ENCODE assay signal across 16 cellular contexts in genomic region chr12:109466821-109467220, GRCh38. TPM values are rescaled to one million over a fixed set of nuclear protein-coding genes. Genes with fewer than 3 reads are reported as not detected.
DNase-seq lines count a peak whose midpoint lies in the region; ATAC-seq and TF ChIP-seq lines count a peak whose summit lies in the region.
"Had no signal": no experiment of that assay in that cellular context is flagged by ENCODE, and none has a peak within 500 bp of the region (broad histone marks: within the 10 kb centered on the region; RNA-seq: fewer than 3 reads in every experiment).

No MANE protein-coding gene starts in this region.

- ATAC-seq in GM21717 (IDR thresholded peaks at IDR 0.05; ENCODE audit: unreplicated experiment) (no peak), foreskin keratinocyte (no peak)
- ATAC-seq in naive thymus-derived CD8-positive, alpha-beta T cell, result no peak
- ATAC-seq: sciatic nerve, T-cell had no signal

- no peaks in the 10 kb centered on the region for H3K9me3 Mint-ChIP-seq in naive thymus-derived CD8-positive, alpha-beta T cell
- H3K9me3 Mint-ChIP-seq: T-cell had no signal

- no peaks in the 10 kb centered on the region for H3K9me2 ChIP-seq in GM23248 (ENCODE audit: insufficient read depth)

- POLR2A ChIA-PET in naive thymus-derived CD8-positive, alpha-beta T cell (lab: Charles Lee), result no interaction called here

- no peak for TF ChIP-seq EP300 in stomach (IDR thresholded peaks at IDR 0.05)

- peaks cover 29% of the 10 kb centered on the region for H3K36me3 ChIP-seq in GM23248 (ENCODE audit: low read depth)
- H3K36me3 ChIP-seq in esophagus squamous epithelium, result peaks cover 12 to 67% (median 13%) of the 10 kb centered on the region in 3 donors
- H3K36me3 ChIP-seq in muscle layer of duodenum (ENCODE audit: control insufficient read depth in 1 of 2, insufficient read depth in 2 of 2, low read length in 2 of 2), result peaks cover 25 to 33% of the 10 kb centered on the region in 2 donors
- H3K36me3 ChIP-seq in stomach, result peaks cover 22 to 55% (median 51%) of the 10 kb centered on the region in 4 donors

- H3K4me1 ChIP-seq in GM23248 (ENCODE audit: insufficient read depth) (peaks cover 63% of the 10 kb centered on the region), esophagus squamous epithelium (peaks cover 30 to 97% (median 74%) of the 10 kb centered on the region in 3 donors), muscle layer of duodenum (ENCODE audit: control insufficient read depth in 1 of 2, insufficient read depth in 2 of 2, low read length in 2 of 2) (peaks cover 39 to 62% of the 10 kb centered on the region in 2 donors), stomach (peaks cover 35 to 86% (median 68%) of the 10 kb centered on the region in 4 donors), foreskin keratinocyte (peaks cover 17% of the 10 kb centered on the region)

- WGBS in GM23248 (ENCODE audit: low coverage in 1 of 2, low lambda C conversion rate in 2 of 2, missing lambda C conversion rate in 2 of 2), 2 experiments, result 42 to 50% methylated on average over 3 of the region's 3 CpGs
- WGBS in esophagus squamous epithelium, 2 donors, result 100% methylated on average over 1 of the region's 3 CpGs; no CpG with 5 or more reads in 1 of the 2 donors
- WGBS in stomach, 5 donors, result 63 to 90% (median 75%) methylated on average over 3 of the region's 3 CpGs; no CpG with 5 or more reads in 1 of the 5 donors

- H3K4me3 ChIP-seq in GM23248, result no peak overlapping the region
- no peak overlapping the region for H3K4me3 ChIP-seq in esophagus squamous epithelium
- H3K4me3 ChIP-seq in muscle layer of duodenum (ENCODE audit: low read depth in 1 of 2, low read length in 2 of 2), result peak overlapping the region in 1 of 2 donors; percentile 0
- H3K4me3 ChIP-seq in stomach, result no peak overlapping the region

- intact Hi-C loops in esophagus squamous epithelium (cut with DNase I), result no loop called here
- intact Hi-C loops in stomach (cut with DNase I; ENCODE audit: low total_unique reads), result no loop called here

- TF ChIP-seq POLR2A in esophagus squamous epithelium (IDR thresholded peaks at IDR 0.05), result no peak
- TF ChIP-seq POLR2A in stomach (IDR thresholded peaks at IDR 0.05), result no peak

- H3K4me3 Mint-ChIP-seq in naive thymus-derived CD8-positive, alpha-beta T cell, result no peak overlapping the region
- H3K4me3 Mint-ChIP-seq: T-cell had no signal

- no peaks in the 10 kb centered on the region for H3K27me3 Mint-ChIP-seq in naive thymus-derived CD8-positive, alpha-beta T cell
- H3K27me3 Mint-ChIP-seq: T-cell had no signal

- peak overlapping the region in 1 of 10 donors; percentile 9 for H3K27ac Mint-ChIP-seq in naive thymus-derived CD8-positive, alpha-beta T cell
- H3K27ac Mint-ChIP-seq: T-cell had no signal

- TF ChIP-seq CTCF in esophagus squamous epithelium (IDR thresholded peaks at IDR 0.05), result no peak
- TF ChIP-seq CTCF in stomach (IDR thresholded peaks at IDR 0.05), result no peak
- TF ChIP-seq CTCF in foreskin keratinocyte (conservative IDR thresholded peaks at IDR 0.05), result no peak

- H3K27ac ChIP-seq in GM23248 (peak overlapping the region; percentile 70; the same call in 1 of the 2 replicates), esophagus squamous epithelium (peak overlapping the region; percentile 0 to 98 (median 46)), muscle layer of duodenum (ENCODE audit: low read length) (peak overlapping the region; percentile 98), stomach (peak overlapping the region in 4 of 5 donors; percentile 93 to 95 (median 94)), foreskin keratinocyte (no peak overlapping the region)

- H2AFZ ChIP-seq in GM23248, result no peak overlapping the region

- in situ Hi-C loops in GM23248 (cut with MboI), result no loop called here

- DNase-seq in GM23248 (no peak), esophagus squamous epithelium (lab: John Stamatoyannopoulos, UW) (no peak), stomach (no peak), foreskin keratinocyte (no peak), NCI-H2081 (lab: John Stamatoyannopoulos, UW) (no peak)
- no peak for DNase-seq in naive thymus-derived CD8-positive, alpha-beta T cell
- DNase-seq: activated CD4-positive, alpha-beta T cell treated with anti-CD3 and anti-CD28 coated beads, Interleukin-2, amount 50 U/mL, for 1 hour; activated naive CD4-positive, alpha-beta T cell treated with Interleukin-2 at 50 U/mL for 16 hours; cortex of kidney; Karpas-422; NCI-H526; stimulated activated CD4-positive, alpha-beta T cell treated with anti-CD3 and anti-CD28 coated beads, Interleukin-4, amount 100 ng/mL, for 1 hour; T-cell had no signal

- no peaks in the 10 kb centered on the region for H4K20me1 ChIP-seq in GM23248 (ENCODE audit: insufficient read depth)

- no peaks in the 10 kb centered on the region for H3K27me3 ChIP-seq in GM23248 (replicated peaks; ENCODE audit: insufficient read depth)
- no peaks in the 10 kb centered on the region for H3K27me3 ChIP-seq in esophagus squamous epithelium
- H3K27me3 ChIP-seq in muscle layer of duodenum (ENCODE audit: low read depth, low read length), result no peaks in the 10 kb centered on the region
- no peaks in the 10 kb centered on the region for H3K27me3 ChIP-seq in stomach
- H3K27me3 ChIP-seq in foreskin keratinocyte, result no peaks in the 10 kb centered on the region

- peaks cover 0 to 48% (median 2%) of the 10 kb centered on the region in 3 donors for H3K36me3 Mint-ChIP-seq in naive thymus-derived CD8-positive, alpha-beta T cell

- H3K4me2 ChIP-seq in GM23248 (ENCODE audit: unreplicated experiment), result no peak overlapping the region

- peaks cover 29 to 72% (median 64%) of the 10 kb centered on the region in 4 donors for H3K4me1 Mint-ChIP-seq in naive thymus-derived CD8-positive, alpha-beta T cell

- peaks cover 85% of the 10 kb centered on the region for H3K79me2 ChIP-seq in GM23248 (ENCODE audit: insufficient read depth)

- H3F3A ChIP-seq in GM23248 (ENCODE audit: insufficient read depth), result peaks cover 44% of the 10 kb centered on the region

- 0 out of 2 replicates have a peak overlapping the region, but pooled peaks have one; percentile 54 for H3K9ac ChIP-seq in GM23248

- H3K9me3 ChIP-seq in GM23248 (ENCODE audit: low read depth) (no peaks in the 10 kb centered on the region), esophagus squamous epithelium (no peaks in the 10 kb centered on the region), muscle layer of duodenum (ENCODE audit: control insufficient read depth in 1 of 2, low read length in 2 of 2) (no peaks in the 10 kb centered on the region), stomach (no peaks in the 10 kb centered on the region)

RNA-seq across cellular contexts. Expression of gene KCTD10, which starts 10.3 kb away (rescaled TPM):
- 97.0 and 117 TPM in 2 replicates for total RNA-seq in GM23248 (2014; rRNA removed; shearing (Covaris generic))
- polyA plus RNA-seq in GM23248 (2016; fragmentation: Nextera tagmentation; extraction: Ambion mirVana) (81.1 and 83.4 TPM in 2 replicates), stomach (10 to 100 TPM; 12.1 to 36.5 (median 33.6) TPM), foreskin keratinocyte (19.8 and 22.4 TPM in 2 replicates)
- total RNA-seq in esophagus squamous epithelium (10 to 100 TPM; 31.5 to 62.8 (median 46.5) TPM), stomach (100 to 1,000 TPM in 1 of 5 donors, 10 to 100 TPM in 4; 19.6 to 156 (median 48.7) TPM), foreskin keratinocyte (37.1 and 39.2 TPM in 2 replicates)
- total RNA-seq in naive thymus-derived CD8-positive, alpha-beta T cell, result 10 to 100 TPM; 25.8 to 30.0 TPM
- polyA plus RNA-seq in naive thymus-derived CD8-positive, alpha-beta T cell, result 10 to 100 TPM; 16.3 to 21.6 (median 20.0) TPM

RNA-seq across cellular contexts. Expression of gene UBE3B, which starts 10.6 kb away (rescaled TPM):
- 32.0 and 34.7 TPM in 2 replicates for total RNA-seq in GM23248 (2014; rRNA removed; shearing (Covaris generic))
- polyA plus RNA-seq in GM23248 (2016; fragmentation: Nextera tagmentation; extraction: Ambion mirVana), result 34.3 and 38.3 TPM in 2 replicates
- total RNA-seq in esophagus squamous epithelium, result 10 to 100 TPM; 31.7 to 48.7 (median 37.6) TPM
- total RNA-seq in stomach, result 100 to 1,000 TPM in 1 of 5 donors, 10 to 100 TPM in 4; 10.5 to 104 (median 48.1) TPM
- 10 to 100 TPM in 2 of 3 donors, 1 to 10 TPM in 1; 9.4 to 13.1 (median 11.5) TPM for polyA plus RNA-seq in stomach
- total RNA-seq in foreskin keratinocyte, result 27.5 and 31.3 TPM in 2 replicates
- 10.5 and 15.5 TPM in 2 replicates for polyA plus RNA-seq in foreskin keratinocyte
- 10 to 100 TPM; 46.9 to 48.7 TPM for total RNA-seq in naive thymus-derived CD8-positive, alpha-beta T cell
- 10 to 100 TPM; 14.0 to 19.4 (median 17.1) TPM for polyA plus RNA-seq in naive thymus-derived CD8-positive, alpha-beta T cell
